19 cellular contexts compared by ENCODE assay signal in genomic region chr2:181760521-181760920, GRCh38.
"Had no signal": no experiment of that assay in that cellular context is flagged by ENCODE, and none has a peak within 500 bp of the region (broad histone marks: within the 10 kb centered on the region; RNA-seq: fewer than 3 reads in every experiment).

No MANE protein-coding gene starts in this region.

- H3K4me1 ChIP-seq: tibial artery, upper lobe of right lung had no signal

- H3K36me3 ChIP-seq: heart left ventricle, ovary, suprapubic skin, tibial artery, upper lobe of right lung, vagina had no signal

- H3K27ac ChIP-seq: heart left ventricle, ovary, suprapubic skin, tibial artery, upper lobe of right lung, vagina had no signal

- H3K4me3 ChIP-seq: heart left ventricle, ovary, suprapubic skin, tibial artery, upper lobe of right lung, vagina had no signal

- H3K9me3 ChIP-seq: heart left ventricle, ovary, suprapubic skin, tibial artery, upper lobe of right lung, vagina had no signal

- DNase-seq: cortex of kidney; effector memory CD4-positive, alpha-beta T cell; heart left ventricle; hypothalamus; kidney glomerular epithelial cell; naive thymus-derived CD4-positive, alpha-beta T cell; nucleus accumbens; ovary; right cardiac atrium; small intestine; stimulated activated CD4-positive, alpha-beta T cell treated with anti-CD3 and anti-CD28 coated beads, Interleukin-12 subunit alpha, Interleukin-12 subunit beta, amount 100 ng/mL, for 4 hours; stimulated activated CD4-positive, alpha-beta T cell treated with anti-CD3 and anti-CD28 coated beads, Interleukin-2, amount 100 ng/mL, for 48 hours; stimulated activated naive CD4-positive, alpha-beta T cell treated with Interleukin-2 at 50 U/mL for 16 hours; tibial artery; upper lobe of right lung had no signal

- H3K27ac Mint-ChIP-seq: naive thymus-derived CD4-positive, alpha-beta T cell; progenitor cell of endocrine pancreas had no signal

- H3K4me3 Mint-ChIP-seq: naive thymus-derived CD4-positive, alpha-beta T cell had no signal

- H3K27me3 ChIP-seq: heart left ventricle, ovary, suprapubic skin, tibial artery, upper lobe of right lung, vagina had no signal

- ATAC-seq: esophagus mucosa; heart left ventricle; naive thymus-derived CD4-positive, alpha-beta T cell; upper lobe of right lung had no signal

- H3K36me3 Mint-ChIP-seq: naive thymus-derived CD4-positive, alpha-beta T cell had no signal
